Comparison of ENCODE assay signal across 1 cellular context in genomic region chr9:14309403-14309802, GRCh38.
TF ChIP-seq lines count a peak whose summit lies in the region.

No MANE protein-coding gene starts in this region.

TF ChIP-seq in K562, 482 proteins besides CTCF, POLR2A, EP300 and RAD21:
- TF ChIP-seq POLR2AphosphoS2 (IDR thresholded peaks at IDR 0.05; ENCODE audit: low read length) (no peak), CHD4 (IDR thresholded peaks at IDR 0.05; ENCODE audit: insufficient read depth, insufficient replicate concordance, low read depth, low read length, poor library complexity, severe bottlenecking) (no peak), RCOR1 (IDR thresholded peaks at IDR 0.05; ENCODE audit: borderline replicate concordance in 1 of 2, low read depth in 2 of 2, low read length in 2 of 2) (peak in 1 of 2 experiments; percentile 97; a peak in 2 of 4 replicates), PML (IDR thresholded peaks at IDR 0.05; ENCODE audit: low read length) (no peak), HES1 (IDR thresholded peaks at IDR 0.05; ENCODE audit: low read depth) (peak; percentile 20; the same call in 1 of the 2 replicates), SREBF1 (IDR thresholded peaks at IDR 0.05; ENCODE audit: borderline replicate concordance, low read depth, low read length) (no peak), BACH1 (tag; IDR thresholded peaks at IDR 0.05) (no peak), MYC (IDR thresholded peaks at IDR 0.05; ENCODE audit: low read depth, low read length) (0 out of 2 replicates have a peak, but pooled peaks have one; percentile 18), MYC (CRISPR knock-in tag; IDR thresholded peaks at IDR 0.05; ENCODE audit: borderline replicate concordance, low read depth) (no peak), ESRRA (IDR thresholded peaks at IDR 0.05; ENCODE audit: borderline replicate concordance, low read depth) (peak; percentile 62; the same call in 1 of the 2 replicates), ZBED1 (IDR thresholded peaks at IDR 0.05) (no peak), ZBTB40 (IDR thresholded peaks at IDR 0.05) (peak; percentile 35; the same call in 1 of the 2 replicates), ZBTB40 (CRISPR knock-in tag; IDR thresholded peaks at IDR 0.05) (no peak), KDM1A (IDR thresholded peaks at IDR 0.05) (peak; percentile 83), RBM22 (IDR thresholded peaks at IDR 0.05; ENCODE audit: low read depth, low read length, poor library complexity, severe bottlenecking) (no peak), CHCHD3 (CRISPR knock-in tag; IDR thresholded peaks at IDR 0.05) (no peak), CBFA2T3 (IDR thresholded peaks at IDR 0.05) (peak; percentile 61), U2AF2 (optimal IDR thresholded peaks at IDR 0.05; ENCODE audit: low read depth, low read length) (no peak), CBX8 (IDR thresholded peaks at IDR 0.05; ENCODE audit: borderline replicate concordance, extremely low read depth, low read depth, low read length, poor library complexity, severe bottlenecking) (no peak), ZNF197 (CRISPR knock-in tag; IDR thresholded peaks at IDR 0.05; ENCODE audit: low read depth) (no peak), ZFP36 (IDR thresholded peaks at IDR 0.05; ENCODE audit: low read depth, low read length, partially characterized antibody) (no peak), ZFX (CRISPR knock-in tag; IDR thresholded peaks at IDR 0.05) (no peak), CBFA2T2 (conservative IDR thresholded peaks at IDR 0.05) (0 out of 2 replicates have a peak, but pooled peaks have one; percentile 7), RBM34 (IDR thresholded peaks at IDR 0.05; ENCODE audit: borderline replicate concordance, insufficient read depth, low read length) (no peak), TEAD4 (IDR thresholded peaks at IDR 0.05; ENCODE audit: low read length) (peak; percentile 53), TEAD4 (CRISPR knock-in tag; IDR thresholded peaks at IDR 0.05; ENCODE audit: borderline replicate concordance) (no peak), HCFC1 (IDR thresholded peaks at IDR 0.05; ENCODE audit: low read depth, low read length) (no peak), CCNT2 (IDR thresholded peaks at IDR 0.05; ENCODE audit: borderline replicate concordance, extremely low read depth, insufficient read length, low read depth, low read length) (peak; percentile 23), RNF2 (IDR thresholded peaks at IDR 0.05) (0 out of 2 replicates have a peak, but pooled peaks have one; percentile 33), DIDO1 (tag; IDR thresholded peaks at IDR 0.05; ENCODE audit: low read depth) (no peak)
